In genomic region chr15:68852466-68852865, GRCh38 we compare ENCODE assay signal across 17 cellular contexts. TPM values are rescaled to one million over a fixed set of nuclear protein-coding genes. Genes with fewer than 3 reads are reported as not detected.
DNase-seq lines count a peak whose midpoint lies in the region; ATAC-seq and TF ChIP-seq lines count a peak whose summit lies in the region.
"Had no signal": no experiment of that assay in that cellular context is flagged by ENCODE, and none has a peak within 500 bp of the region (broad histone marks: within the 10 kb centered on the region; RNA-seq: fewer than 3 reads in every experiment).

No MANE protein-coding gene starts in this region.

- CTCF ChIA-PET in Caco-2 (lab: Charles Lee) = interaction anchor here (0.8 to 1.2 kb wide), 2 partner anchors 23 kb away, joined by 3 to 5 read pairs; no protein-coding TSS in a partner anchor
- CTCF ChIA-PET in OCI-LY7 (lab: Charles Lee; ENCODE audit: unreplicated experiment) = interaction anchor here (0.8 kb wide), 1 partner anchor 18 kb away, joined by 3 read pairs; no protein-coding TSS in a partner anchor

- H3K9me3 Mint-ChIP-seq in Caco-2 (ENCODE audit: unreplicated experiment) = peaks cover 16% of the 10 kb centered on the region
- H3K9me3 Mint-ChIP-seq in stimulated activated naive B cell treated with anti-CD40 and anti-IgM and Interleukin-4, amounts not matched to agents 10 μg/mL and 1 μg/mL and 100 μg/mL, for 72 hours = peaks cover 10 to 12% of the 10 kb centered on the region in 2 donors

- no peak overlapping the region for H2BK120ac ChIP-seq in neuronal stem cell (ENCODE audit: low read depth, low read length)

- POLR2A ChIA-PET in Caco-2 (lab: Charles Lee) = no interaction called here
- POLR2A ChIA-PET in OCI-LY7 (lab: Charles Lee) = interaction anchor here (0.6 to 11.1 kb wide), 13 partner anchors 8 to 221 kb away, joined by 3 to 96 read pairs (median 5); partner anchors contain the start of gene ANP32A

- no peaks in the 10 kb centered on the region for H3K36me3 Mint-ChIP-seq in Caco-2 (ENCODE audit: insufficient read depth, unreplicated experiment)
- H3K36me3 Mint-ChIP-seq in stimulated activated naive B cell treated with anti-CD40 and anti-IgM and Interleukin-4, amounts not matched to agents 10 μg/mL and 1 μg/mL and 100 μg/mL, for 72 hours = peaks cover 7 to 9% of the 10 kb centered on the region in 2 donors
- H3K36me3 Mint-ChIP-seq: CD4-positive, alpha-beta memory T cell had no signal

- H3K36me3 ChIP-seq in Caco-2 (ENCODE audit: control insufficient read depth, insufficient read depth, low read length) = no peaks in the 10 kb centered on the region
- H3K36me3 ChIP-seq in OCI-LY7 (ENCODE audit: insufficient read depth, low read length) = peaks cover 22% of the 10 kb centered on the region; the same call in 1 of the 2 replicates
- H3K36me3 ChIP-seq in neuronal stem cell (replicated peaks in 1 of 2; ENCODE audit: control insufficient read depth in 2 of 2, insufficient read depth in 2 of 2, low read length in 2 of 2) = no peaks in the 10 kb centered on the region
- no peaks in the 10 kb centered on the region for H3K36me3 ChIP-seq in spleen
- H3K36me3 ChIP-seq: BE2C had no signal

- H2BK15ac ChIP-seq in neuronal stem cell (ENCODE audit: low read length) = no peak overlapping the region

- H4K20me1 ChIP-seq in OCI-LY7 (ENCODE audit: insufficient read depth, low read length) = no peaks in the 10 kb centered on the region

- no peaks in the 10 kb centered on the region for H3K79me1 ChIP-seq in neuronal stem cell (ENCODE audit: low read depth, low read length)

- peak overlapping the region; percentile 97 for H3K27ac ChIP-seq in OCI-LY7 (ENCODE audit: low read depth, low read length, poor library complexity, severe bottlenecking)
- H3K27ac ChIP-seq in neuronal stem cell (replicated peaks; ENCODE audit: low read length) = no peak overlapping the region
- no peak overlapping the region for H3K27ac ChIP-seq in spleen
- H3K27ac ChIP-seq: A549, C4-2B had no signal

- no peaks in the 10 kb centered on the region for H3K27me3 ChIP-seq in Caco-2 (replicated peaks; ENCODE audit: control insufficient read depth, insufficient read depth, low read length)
- H3K27me3 ChIP-seq in neuronal stem cell (ENCODE audit: control insufficient read depth in 3 of 3, insufficient read depth in 3 of 3, low read depth in 1 of 3, low read length in 3 of 3) = peaks cover 0 to 40% (median 0%) of the 10 kb centered on the region in 3 experiments
- peaks cover 0 to 1% (median 0%) of the 10 kb centered on the region in 7 donors for H3K27me3 ChIP-seq in spleen (replicated peaks in 1 of 7)
- H3K27me3 ChIP-seq: BE2C had no signal

- BruUV-seq in Caco-2 (replicated peaks; lab: Mats Ljungman, UMichigan) (no TSS peak), OCI-LY7 (replicated peaks; lab: Mats Ljungman, UMichigan) (no TSS peak)

- no peak overlapping the region for H4K91ac ChIP-seq in neuronal stem cell (ENCODE audit: low read depth, low read length, poor library complexity)

- intact Hi-C loops in Caco-2 (cut with micrococcal nuclease; ENCODE audit: unreplicated experiment) (no loop called here), OCI-LY7 (cut with micrococcal nuclease; ENCODE audit: unreplicated experiment) (no loop called here), spleen (cut with DNase I; ENCODE audit: low total_unique reads) (no loop called here)

- whole genome bisulfite sequencing in neuronal stem cell (ENCODE audit: extremely low coverage in 2 of 2, insufficient read length in 2 of 2, insufficient replicate concordance in 1 of 2), 2 donors = no CpG with 5 or more reads among the region's 7 CpGs
- WGBS in spleen, 5 donors = 81 to 97% (median 93%) methylated on average over 7 of the region's 7 CpGs

- no peak overlapping the region for H3K9ac ChIP-seq in neuronal stem cell (ENCODE audit: low read depth, low read length, poor library complexity)

- H2AFZ ChIP-seq in OCI-LY7 (ENCODE audit: low read length) (peak overlapping the region; percentile 11; the same call in 1 of the 2 replicates), neuronal stem cell (ENCODE audit: low read length) (no peak overlapping the region)
- H2AFZ ChIP-seq: GM23338 had no signal

- no peak overlapping the region for H3K4ac ChIP-seq in neuronal stem cell (ENCODE audit: low read length)

- H2BK12ac ChIP-seq in neuronal stem cell (ENCODE audit: low read length) = no peak overlapping the region

- H3K27me3 Mint-ChIP-seq in Caco-2 (ENCODE audit: insufficient read depth, unreplicated experiment) = peaks cover 13% of the 10 kb centered on the region
- peaks cover 9 to 11% of the 10 kb centered on the region in 2 donors for H3K27me3 Mint-ChIP-seq in stimulated activated naive B cell treated with anti-CD40 and anti-IgM and Interleukin-4, amounts not matched to agents 10 μg/mL and 1 μg/mL and 100 μg/mL, for 72 hours

- no peak for TF ChIP-seq POLR2A in spleen (IDR thresholded peaks at IDR 0.05)

- peak overlapping the region; percentile 54 for H3K27ac Mint-ChIP-seq in Caco-2 (ENCODE audit: unreplicated experiment)
- H3K27ac Mint-ChIP-seq in stimulated activated naive B cell treated with anti-CD40 and anti-IgM and Interleukin-4, amounts not matched to agents 10 μg/mL and 1 μg/mL and 100 μg/mL, for 72 hours = no peak overlapping the region
- H3K27ac Mint-ChIP-seq: CD4-positive, alpha-beta memory T cell; GM23338 had no signal

- H2AK5ac ChIP-seq in neuronal stem cell (ENCODE audit: low read depth, low read length) = no peak overlapping the region

- DNase-seq in Caco-2 (no peak), ELF-1 (ENCODE audit: low read depth, low spot score) (peak; percentile 8), OCI-LY7 (ENCODE audit: low spot score) (no peak), neuronal stem cell (ENCODE audit: low spot score) (no peak), spleen (no peak)
- no peak for DNase-seq in stimulated activated naive B cell treated with anti-CD40 and anti-IgM and Interleukin-4, amounts not matched to agents 10 μg/mL and 1 μg/mL and 100 μg/mL, for 72 hours
- DNase-seq: BE2C; CD4-positive, alpha-beta memory T cell; COR-L47; DMS53; H7 had no signal

- TF ChIP-seq CTCF in Caco-2 (IDR thresholded peaks at IDR 0.05; ENCODE audit: insufficient read depth in 1 of 2, low read depth in 1 of 2, low read length in 1 of 2, severe bottlenecking in 1 of 2, unreplicated experiment in 1 of 2) (no peak), OCI-LY7 (conservative IDR thresholded peaks at IDR 0.05; ENCODE audit: low read length) (peak; percentile 43; the same call in 1 of the 2 replicates), spleen (IDR thresholded peaks at IDR 0.05 in 8 of 11, conservative IDR thresholded peaks at IDR 0.05 in 3 of 11) (no peak)

- H3K79me2 ChIP-seq in OCI-LY7 (ENCODE audit: insufficient read depth, low read depth, low read length) = peaks cover 49% of the 10 kb centered on the region

- no peak overlapping the region for H3K4me3 Mint-ChIP-seq in Caco-2 (ENCODE audit: unreplicated experiment)
- no peak overlapping the region for H3K4me3 Mint-ChIP-seq in stimulated activated naive B cell treated with anti-CD40 and anti-IgM and Interleukin-4, amounts not matched to agents 10 μg/mL and 1 μg/mL and 100 μg/mL, for 72 hours
- H3K4me3 Mint-ChIP-seq: CD4-positive, alpha-beta memory T cell; GM23338 had no signal

- H3K4me1 Mint-ChIP-seq in Caco-2 (ENCODE audit: low read depth, unreplicated experiment) = no peaks in the 10 kb centered on the region
- peaks cover 11 to 17% of the 10 kb centered on the region in 2 donors for H3K4me1 Mint-ChIP-seq in stimulated activated naive B cell treated with anti-CD40 and anti-IgM and Interleukin-4, amounts not matched to agents 10 μg/mL and 1 μg/mL and 100 μg/mL, for 72 hours
- H3K4me1 Mint-ChIP-seq: CD4-positive, alpha-beta memory T cell; GM23338 had no signal

- no peak overlapping the region for H3K14ac ChIP-seq in neuronal stem cell (ENCODE audit: low read length)

- H3K4me3 ChIP-seq in Caco-2 (ENCODE audit: low read depth, low read length) = no peak overlapping the region
- peak overlapping the region; percentile 51 for H3K4me3 ChIP-seq in OCI-LY7 (ENCODE audit: low read depth, low read length, poor library complexity, severe bottlenecking)
- peak overlapping the region in 1 of 2 donors; percentile 16 for H3K4me3 ChIP-seq in neuronal stem cell (ENCODE audit: low read length in 2 of 2)
- H3K4me3 ChIP-seq in spleen = no peak overlapping the region
- H3K4me3 ChIP-seq: A549, GM12878, GM23338 had no signal

- H4K8ac ChIP-seq in neuronal stem cell (ENCODE audit: low read depth, low read length) = no peak overlapping the region

- H3K23ac ChIP-seq in neuronal stem cell (ENCODE audit: low read depth, low read length, poor library complexity) = no peak overlapping the region

- H3K9me3 ChIP-seq in Caco-2 (peaks cover 7% of the 10 kb centered on the region), OCI-LY7 (ENCODE audit: low read length) (peaks cover 27% of the 10 kb centered on the region), neuronal stem cell (replicated peaks in 1 of 2; ENCODE audit: control insufficient read depth in 2 of 2, insufficient read depth in 1 of 2, low read depth in 1 of 2, low read length in 2 of 2) (no peaks in the 10 kb centered on the region), spleen (peaks cover 0 to 19% (median 12%) of the 10 kb centered on the region in 8 donors)
- H3K9me3 ChIP-seq: BE2C had no signal

- H3K4me2 ChIP-seq in OCI-LY7 (ENCODE audit: low read length) = peak overlapping the region; percentile 71
- no peak overlapping the region for H3K4me2 ChIP-seq in neuronal stem cell (ENCODE audit: insufficient read depth, low read length, poor library complexity, severe bottlenecking)
- H3K4me2 ChIP-seq: A549, GM23338 had no signal

- no peak overlapping the region for H2BK5ac ChIP-seq in neuronal stem cell (ENCODE audit: low read length)

- H3K4me1 ChIP-seq in Caco-2 (no peaks in the 10 kb centered on the region), OCI-LY7 (ENCODE audit: insufficient read depth, low read length, poor library complexity, severe bottlenecking) (peaks cover 79% of the 10 kb centered on the region), neuronal stem cell (ENCODE audit: control insufficient read depth in 2 of 2, insufficient read depth in 1 of 2, low read depth in 1 of 2, low read length in 2 of 2) (no peaks in the 10 kb centered on the region), spleen (no peaks in the 10 kb centered on the region)
- H3K4me1 ChIP-seq: A549, BE2C had no signal

- H3K9me2 ChIP-seq in OCI-LY7 (ENCODE audit: insufficient read depth, low read length) = no peaks in the 10 kb centered on the region

- peak overlapping the region; percentile 67 for H3K18ac ChIP-seq in neuronal stem cell (ENCODE audit: low read length)

- no peak for ATAC-seq in stimulated activated naive B cell treated with anti-CD40 and anti-IgM and Interleukin-4, amounts not matched to agents 10 μg/mL and 1 μg/mL and 100 μg/mL, for 72 hours (replicated peaks)
- ATAC-seq in GM21528 (IDR thresholded peaks at IDR 0.05; ENCODE audit: low FRiP score, unreplicated experiment) = no peak
- ATAC-seq: A549, GM12878, GM23338, HepG2 had no signal

RNA-seq across cellular contexts. Expression of gene ANP32A, which starts 31.8 kb away (rescaled TPM):
- total RNA-seq in Caco-2 (2022) (169 and 178 TPM in 2 replicates), OCI-LY7 (2022) (563 and 580 TPM in 2 replicates), spleen (100 to 1,000 TPM in 4 of 7 donors, 10 to 100 TPM in 3; 68.4 to 163 (median 129) TPM)
- total RNA-seq in OCI-LY7 (2014; rRNA removed; shearing (Covaris generic)) = 232 and 282 TPM in 2 replicates
- 488 TPM for polyA plus RNA-seq in neuronal stem cell (2013, experiment 1 of 2)
- 480 TPM for polyA plus RNA-seq in neuronal stem cell (2013, experiment 2 of 2)
- 100 to 1,000 TPM in 1 of 3 donors, 10 to 100 TPM in 2; 58.6 to 110 (median 91.1) TPM for polyA plus RNA-seq in spleen
